In the genomic region with DNA sequence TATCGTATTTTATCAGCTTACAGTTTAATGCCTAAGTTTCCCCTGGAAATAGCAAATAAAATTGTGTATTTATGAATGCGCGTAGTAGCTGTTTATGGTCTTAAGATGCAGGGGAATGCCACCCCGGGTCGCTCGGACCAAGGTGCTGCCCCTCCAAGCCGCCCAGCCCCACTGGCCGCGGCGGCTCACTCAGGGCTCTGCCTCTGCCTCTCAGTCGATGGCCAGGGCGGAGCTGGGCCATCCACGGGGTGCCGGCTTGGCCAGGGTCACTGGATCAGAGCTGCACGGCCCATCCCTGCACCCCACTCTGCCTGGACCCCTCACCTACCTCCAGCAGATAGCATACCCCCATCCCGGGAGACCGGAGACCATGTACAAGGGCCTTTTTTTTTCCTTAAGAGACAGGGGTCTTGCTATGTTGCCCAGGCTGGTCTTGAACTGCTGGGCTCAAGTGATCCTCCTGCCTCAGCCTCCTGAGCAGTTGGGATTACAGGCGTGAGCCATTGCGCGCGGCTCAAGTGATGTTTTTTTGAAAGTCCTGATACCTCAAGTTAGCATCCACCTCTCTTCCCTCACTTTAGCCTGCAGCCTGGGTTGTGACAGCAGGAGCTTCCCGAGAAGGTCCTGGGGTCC, we compare ENCODE assay signal across 36 cellular contexts. TPM values are rescaled to one million over a fixed set of nuclear protein-coding genes. Genes with fewer than 3 reads are reported as not detected.
"Had no signal": no experiment of that assay in that cellular context is flagged by ENCODE, and none has a peak within 500 bp of the region (broad histone marks: within the 10 kb centered on the region; RNA-seq: fewer than 3 reads in every experiment).

No MANE protein-coding gene starts in this region.

- DNase-seq: activated CD4-positive, alpha-beta memory T cell treated with anti-CD3 and anti-CD28 coated beads, Interleukin-2, amount 10 ng/mL, durations not matched to agents 7 days and 5 days; activated CD4-positive, alpha-beta T cell treated with anti-CD3 and anti-CD28 coated beads for 1 hour; activated CD4-positive, alpha-beta T cell treated with anti-CD3 and anti-CD28 coated beads for 48 hours; activated CD4-positive, CD25-positive, alpha-beta regulatory T cell; activated CD8-positive, alpha-beta memory T cell treated with anti-CD3 and anti-CD28 coated beads for 24 hours; activated CD8-positive, alpha-beta memory T cell treated with anti-CD3 and anti-CD28 coated beads, Interleukin-2, amount 10 ng/mL, durations not matched to agents 7 days and 5 days; activated CD8-positive, alpha-beta memory T cell treated with anti-CD3 and anti-CD28 coated beads, Interleukin-2, amount 50 U/mL, for 48 hours; activated gamma-delta T cell; activated naive CD4-positive, alpha-beta T cell treated with Interleukin-2 at 50 U/mL for 16 hours; activated naive CD8-positive, alpha-beta T cell treated with anti-CD3 and anti-CD28 coated beads, Interleukin-2, amount 10 ng/mL, durations not matched to agents 7 days and 5 days; activated T-cell treated with anti-CD3 and anti-CD28 coated beads, Interleukin-2, amount 50 U/mL, for 1 hour; activated T-cell treated with anti-CD3 and anti-CD28 coated beads, Interleukin-2, amount 50 U/mL, for 72 hours; amygdala; Kasumi-1; MG63; NCI-H1048; NCI-H1105 treated with DMSO at 0.1 percent for 48 hours; NCI-H1436; NCI-H1694; NCI-H1930; NCI-H2081 treated with DMSO at 0.1 percent for 48 hours; NCI-H345; NCI-H524 treated with DMSO at 0.1 percent for 48 hours; SIG-M5; SW 1271; T-helper 1 cell; T-helper 2 cell; T-helper 9 cell had no signal

- H3K4me1 Mint-ChIP-seq: activated CD4-positive, alpha-beta memory T cell treated with anti-CD3 and anti-CD28 coated beads, Interleukin-2, amount 10 ng/mL, durations not matched to agents 7 days and 5 days; activated CD8-positive, alpha-beta memory T cell treated with anti-CD3 and anti-CD28 coated beads, Interleukin-2, amount 10 ng/mL, durations not matched to agents 7 days and 5 days; activated naive CD4-positive, alpha-beta T cell treated with anti-CD3 and anti-CD28 coated beads, Interleukin-2, amount 50 U/mL, for 24 hours; activated naive CD8-positive, alpha-beta T cell treated with anti-CD3 and anti-CD28 coated beads, Interleukin-2, amount 10 ng/mL, durations not matched to agents 7 days and 5 days; central memory CD8-positive, alpha-beta T cell had no signal

- H3K4me3 Mint-ChIP-seq: activated CD4-positive, alpha-beta memory T cell treated with anti-CD3 and anti-CD28 coated beads, Interleukin-2, amount 10 ng/mL, durations not matched to agents 7 days and 5 days; activated CD8-positive, alpha-beta memory T cell treated with anti-CD3 and anti-CD28 coated beads, Interleukin-2, amount 10 ng/mL, durations not matched to agents 7 days and 5 days; activated naive CD4-positive, alpha-beta T cell treated with anti-CD3 and anti-CD28 coated beads, Interleukin-2, amount 50 U/mL, for 24 hours; activated naive CD8-positive, alpha-beta T cell treated with anti-CD3 and anti-CD28 coated beads, Interleukin-2, amount 10 ng/mL, durations not matched to agents 7 days and 5 days; activated T-cell treated with anti-CD3 and anti-CD28 coated beads, Interleukin-2, amount 50 U/mL, for 72 hours; central memory CD8-positive, alpha-beta T cell had no signal

- H3K9me3 ChIP-seq: ascending aorta, MG63 had no signal

- H3K4me1 ChIP-seq: ascending aorta had no signal

- H3K27me3 Mint-ChIP-seq: activated CD4-positive, alpha-beta memory T cell treated with anti-CD3 and anti-CD28 coated beads, Interleukin-2, amount 10 ng/mL, durations not matched to agents 7 days and 5 days; activated CD8-positive, alpha-beta memory T cell treated with anti-CD3 and anti-CD28 coated beads, Interleukin-2, amount 10 ng/mL, durations not matched to agents 7 days and 5 days; activated naive CD4-positive, alpha-beta T cell treated with anti-CD3 and anti-CD28 coated beads, Interleukin-2, amount 50 U/mL, for 24 hours; activated naive CD8-positive, alpha-beta T cell treated with anti-CD3 and anti-CD28 coated beads, Interleukin-2, amount 10 ng/mL, durations not matched to agents 7 days and 5 days; central memory CD8-positive, alpha-beta T cell had no signal

- H3K27ac Mint-ChIP-seq: activated CD4-positive, alpha-beta memory T cell treated with anti-CD3 and anti-CD28 coated beads, Interleukin-2, amount 10 ng/mL, durations not matched to agents 7 days and 5 days; activated CD8-positive, alpha-beta memory T cell treated with anti-CD3 and anti-CD28 coated beads, Interleukin-2, amount 10 ng/mL, durations not matched to agents 7 days and 5 days; activated naive CD4-positive, alpha-beta T cell treated with anti-CD3 and anti-CD28 coated beads, Interleukin-2, amount 50 U/mL, for 24 hours; activated naive CD8-positive, alpha-beta T cell treated with anti-CD3 and anti-CD28 coated beads, Interleukin-2, amount 10 ng/mL, durations not matched to agents 7 days and 5 days; activated T-helper 2 cell treated with anti-CD3 and anti-CD28 coated beads, Interferon-gamma antibody, Interleukin-2, Interleukin-4, amounts not matched to agents 10 μg/mL and 5 μg/mL and 100 μg/mL, durations not matched to agents 14 hours and 24 hours and 36 hours had no signal

- ATAC-seq: activated CD8-positive, alpha-beta memory T cell treated with anti-CD3 and anti-CD28 coated beads, Interleukin-2, amount 10 ng/mL, durations not matched to agents 7 days and 5 days; activated T-cell treated with anti-CD3 and anti-CD28 coated beads, Interleukin-2, amount 50 U/mL, for 72 hours; Panc1; SK-N-SH treated with all-trans-retinoic acid at 6 μM for 48 hours had no signal

- H3K27me3 ChIP-seq: ascending aorta, cardiac muscle cell, MG63 had no signal

- H3K27ac ChIP-seq: ascending aorta, cardiac muscle cell, VCaP had no signal

- H3K9me3 Mint-ChIP-seq: activated CD4-positive, alpha-beta memory T cell treated with anti-CD3 and anti-CD28 coated beads, Interleukin-2, amount 10 ng/mL, durations not matched to agents 7 days and 5 days; activated naive CD4-positive, alpha-beta T cell treated with anti-CD3 and anti-CD28 coated beads, Interleukin-2, amount 50 U/mL, for 24 hours; activated naive CD8-positive, alpha-beta T cell treated with anti-CD3 and anti-CD28 coated beads, Interleukin-2, amount 10 ng/mL, durations not matched to agents 7 days and 5 days; activated T-cell treated with anti-CD3 and anti-CD28 coated beads, Interleukin-2, amount 50 U/mL, for 72 hours; activated T-helper 2 cell treated with anti-CD3 and anti-CD28 coated beads, Interferon-gamma antibody, Interleukin-2, Interleukin-4, amounts not matched to agents 10 μg/mL and 5 μg/mL and 100 μg/mL, durations not matched to agents 14 hours and 24 hours and 36 hours; central memory CD8-positive, alpha-beta T cell had no signal

- H3K4me3 ChIP-seq: ascending aorta, cardiac muscle cell, MG63 had no signal

RNA-seq across cellular contexts. Expression of gene PRSS27, which starts 11.0 kb away (rescaled TPM):
- total RNA-seq: ascending aorta had no signal
